Comparison of ENCODE assay signal across 1 cellular context in the genomic region with DNA sequence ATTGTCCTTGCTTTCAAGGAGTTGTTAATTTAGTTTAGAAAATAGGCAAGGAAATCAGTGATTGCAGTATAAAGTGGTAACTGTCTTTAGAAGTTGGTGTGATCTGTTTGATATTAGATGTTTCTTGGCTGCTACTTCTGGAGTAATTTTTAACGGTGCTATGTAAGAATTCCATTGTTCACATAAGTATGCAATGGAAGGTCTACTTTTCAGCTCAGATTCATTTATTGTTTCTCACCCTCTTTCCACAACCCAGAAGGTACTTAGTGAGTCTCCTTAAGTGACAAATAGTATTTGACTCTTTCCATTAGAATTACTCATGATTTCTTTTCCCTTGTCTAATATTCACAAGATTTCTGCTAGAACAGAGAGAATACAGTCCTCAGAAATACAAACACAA.
TF ChIP-seq lines count a peak whose summit lies in the region.

No MANE protein-coding gene starts in this region.

TF ChIP-seq in IMR-90, 13 proteins besides CTCF, POLR2A, EP300 and RAD21 (continued from another document):
- TF ChIP-seq MAZ (IDR thresholded peaks at IDR 0.05; ENCODE audit: borderline replicate concordance, low read depth, low read length) = no peak
- TF ChIP-seq ELK1 (IDR thresholded peaks at IDR 0.05; ENCODE audit: borderline replicate concordance, low read depth, low read length) = no peak
TF ChIP-seq in IMR-90: peak in this region for 0.
